Comparison of ENCODE assay signal across 17 cellular contexts in genomic region chr4:123166023-123166422, GRCh38.
DNase-seq lines count a peak whose midpoint lies in the region; ATAC-seq, FAIRE-seq and TF ChIP-seq lines count a peak whose summit lies in the region.
"Had no signal": no experiment of that assay in that cellular context is flagged by ENCODE, and none has a peak within 500 bp of the region (broad histone marks: within the 10 kb centered on the region; RNA-seq: fewer than 3 reads in every experiment).

No MANE protein-coding gene starts in this region.

- CTCF ChIA-PET in HepG2 (lab: Yijun Ruan, JAX; ENCODE audit: low intra/inter-chr PET ratio, low total read pairs) = no interaction called here
- CTCF ChIA-PET in K562 (lab: Yijun Ruan, JAX; ENCODE audit: low intra/inter-chr PET ratio) = no interaction called here
- CTCF ChIA-PET in naive thymus-derived CD4-positive, alpha-beta T cell (lab: Charles Lee) = interaction anchor here (1.5 kb wide), 1 partner anchor 25 kb away, joined by 3 read pairs; no protein-coding TSS in a partner anchor
- CTCF ChIA-PET in RWPE1 (lab: Yijun Ruan, JAX) = no interaction called here

- intact Hi-C loops in HepG2 (cut with micrococcal nuclease; ENCODE audit: unreplicated experiment) (no loop called here), right lobe of liver (cut with DNase I) (no loop called here), K562 (cut with micrococcal nuclease) (no loop called here)
- intact Hi-C loops in naive thymus-derived CD4-positive, alpha-beta T cell (cut with micrococcal nuclease) = no loop called here

- TF ChIP-seq POLR2A in HepG2 (IDR thresholded peaks at IDR 0.05; ENCODE audit: insufficient read depth in 1 of 2, low read depth in 2 of 2, low read length in 2 of 2) (no peak), right lobe of liver (IDR thresholded peaks at IDR 0.05) (no peak), K562 (conservative IDR thresholded peaks at IDR 0.05) (no peak)

- no peak overlapping the region for H3K4me3 Mint-ChIP-seq in naive thymus-derived CD4-positive, alpha-beta T cell
- H3K4me3 Mint-ChIP-seq: CD8-positive, alpha-beta memory T cell had no signal

- H3K27me3 ChIP-seq in HepG2 (ENCODE audit: control insufficient read depth in 1 of 2, insufficient read depth in 2 of 2, low read length in 2 of 2) (no peaks in the 10 kb centered on the region), right lobe of liver (no peaks in the 10 kb centered on the region), K562 (ENCODE audit: control insufficient read depth in 2 of 2, insufficient read depth in 2 of 2, low read length in 2 of 2) (no peaks in the 10 kb centered on the region), mucosa of stomach (ENCODE audit: control insufficient read depth, insufficient read depth, low read length) (no peaks in the 10 kb centered on the region)
- H3K27me3 ChIP-seq in naive thymus-derived CD4-positive, alpha-beta T cell (ENCODE audit: control insufficient read depth in 2 of 2, insufficient read depth in 2 of 2, low read length in 2 of 2) = no peaks in the 10 kb centered on the region
- H3K27me3 ChIP-seq: BLaER1 had no signal

- no peak overlapping the region for H3K9ac ChIP-seq in HepG2 (ENCODE audit: insufficient read depth, low read depth, low read length)
- H3K9ac ChIP-seq in K562 (ENCODE audit: insufficient read depth in 1 of 2, low read depth in 2 of 2, low read length in 2 of 2) = no peak overlapping the region
- H3K9ac ChIP-seq in mucosa of stomach (ENCODE audit: low read length) = peak overlapping the region; percentile 37
- H3K9ac ChIP-seq: BLaER1, GM23248 had no signal

- no peaks in the 10 kb centered on the region for H3K9me3 ChIP-seq in HepG2 (ENCODE audit: low read length)
- no peaks in the 10 kb centered on the region for H3K9me3 ChIP-seq in right lobe of liver
- no peaks in the 10 kb centered on the region for H3K9me3 ChIP-seq in K562 (replicated peaks; ENCODE audit: control insufficient read depth, insufficient read depth, low read depth, low read length)
- H3K9me3 ChIP-seq in mucosa of stomach (ENCODE audit: control insufficient read depth, low read length) = no peaks in the 10 kb centered on the region
- no peaks in the 10 kb centered on the region for H3K9me3 ChIP-seq in naive thymus-derived CD4-positive, alpha-beta T cell (ENCODE audit: control insufficient read depth in 2 of 3, low read length in 3 of 3)
- H3K9me3 ChIP-seq: BLaER1, Caco-2 had no signal

- H4K20me1 ChIP-seq in HepG2 (ENCODE audit: insufficient read depth, low read length) (no peaks in the 10 kb centered on the region), K562 (replicated peaks; ENCODE audit: control insufficient read depth, insufficient read depth, low read length) (no peaks in the 10 kb centered on the region)
- H4K20me1 ChIP-seq: BLaER1 had no signal

- TF ChIP-seq EP300 in HepG2 (IDR thresholded peaks at IDR 0.05; ENCODE audit: low read depth in 2 of 2, low read length in 2 of 2) (no peak), HepG2 (CRISPR knock-in tag; IDR thresholded peaks at IDR 0.05; ENCODE audit: borderline replicate concordance) (no peak), K562 (IDR thresholded peaks at IDR 0.05; ENCODE audit: low read length) (peak; percentile 35; the same call in 1 of the 2 replicates)

- H3K9me1 ChIP-seq in K562 (ENCODE audit: control insufficient read depth, insufficient read depth, low read length) = no peaks in the 10 kb centered on the region

- no peaks in the 10 kb centered on the region for H3K9me3 Mint-ChIP-seq in naive thymus-derived CD4-positive, alpha-beta T cell
- H3K9me3 Mint-ChIP-seq: CD8-positive, alpha-beta memory T cell had no signal

- TF ChIP-seq RAD21 in HepG2 (CRISPR knock-in tag; IDR thresholded peaks at IDR 0.05) (no peak), K562 (CRISPR knock-in tag; conservative IDR thresholded peaks at IDR 0.05 in 1 of 2, IDR thresholded peaks at IDR 0.05 in 1 of 2) (no peak)

- no peak overlapping the region for H3K4me3 ChIP-seq in HepG2 (replicated peaks in 1 of 3; ENCODE audit: insufficient read depth in 1 of 3, low read depth in 2 of 3, low read length in 3 of 3)
- no peak overlapping the region for H3K4me3 ChIP-seq in right lobe of liver
- H3K4me3 ChIP-seq in K562 = no peak overlapping the region
- H3K4me3 ChIP-seq in mucosa of stomach (ENCODE audit: low read length) = peak overlapping the region; percentile 28
- H3K4me3 ChIP-seq in naive thymus-derived CD4-positive, alpha-beta T cell (ENCODE audit: low read length) = no peak overlapping the region
- H3K4me3 ChIP-seq: BLaER1, GM23248 had no signal

- WGBS in HepG2 (ENCODE audit: low lambda C conversion rate) = 91% methylated on average over 3 of the region's 3 CpGs
- WGBS in right lobe of liver (ENCODE audit: insufficient coverage, low coverage, low lambda C conversion rate, missing lambda C conversion rate) = 79% methylated on average over 3 of the region's 3 CpGs
- WGBS in K562 (ENCODE audit: insufficient coverage, low coverage, missing lambda C conversion rate) = 32% methylated on average over 3 of the region's 3 CpGs

- H3K27me3 Mint-ChIP-seq in naive thymus-derived CD4-positive, alpha-beta T cell = no peaks in the 10 kb centered on the region
- H3K27me3 Mint-ChIP-seq: CD8-positive, alpha-beta memory T cell had no signal

- H3K4me2 ChIP-seq in HepG2 (ENCODE audit: low read depth, low read length) = no peak overlapping the region
- no peak overlapping the region for H3K4me2 ChIP-seq in K562 (ENCODE audit: insufficient read depth, low read length)
- H3K4me2 ChIP-seq: BLaER1 had no signal

- no peaks in the 10 kb centered on the region for H3K36me3 ChIP-seq in HepG2 (replicated peaks in 1 of 2; ENCODE audit: control insufficient read depth in 1 of 2, insufficient read depth in 2 of 2, low read length in 2 of 2)
- H3K36me3 ChIP-seq in right lobe of liver = no peaks in the 10 kb centered on the region
- no peaks in the 10 kb centered on the region for H3K36me3 ChIP-seq in K562 (ENCODE audit: control insufficient read depth, insufficient read depth, low read length)
- no peaks in the 10 kb centered on the region for H3K36me3 ChIP-seq in mucosa of stomach (ENCODE audit: control insufficient read depth, insufficient read depth, low read length)
- H3K36me3 ChIP-seq in naive thymus-derived CD4-positive, alpha-beta T cell (ENCODE audit: control insufficient read depth in 2 of 3, insufficient read depth in 3 of 3, low read length in 3 of 3) = no peaks in the 10 kb centered on the region
- H3K36me3 ChIP-seq: BLaER1 had no signal

- peaks cover 0 to 2% (median 0%) of the 10 kb centered on the region in 7 donors for H3K4me1 Mint-ChIP-seq in naive thymus-derived CD4-positive, alpha-beta T cell
- H3K4me1 Mint-ChIP-seq: CD8-positive, alpha-beta memory T cell had no signal

- in situ Hi-C loops in HepG2 (cut with HindIII; ENCODE audit: extremely low pct_ligation_motif_present, low pct_unique_long_range_greater_than_20kb) (no loop called here), K562 (cut with MboI) (no loop called here)

- H3K27ac Mint-ChIP-seq in naive thymus-derived CD4-positive, alpha-beta T cell = no peak overlapping the region
- H3K27ac Mint-ChIP-seq: CD8-positive, alpha-beta memory T cell had no signal

- H3K4me1 ChIP-seq in HepG2 (ENCODE audit: insufficient read depth, low read length) (peaks cover 11% of the 10 kb centered on the region), right lobe of liver (no peaks in the 10 kb centered on the region), K562 (replicated peaks in 1 of 2; ENCODE audit: control insufficient read depth in 2 of 2, insufficient read depth in 2 of 2, low read length in 2 of 2) (no peaks in the 10 kb centered on the region; a peak in 1 of 5 replicates), mucosa of stomach (ENCODE audit: control insufficient read depth, insufficient read depth, low read length) (peaks cover 7% of the 10 kb centered on the region)
- no peaks in the 10 kb centered on the region for H3K4me1 ChIP-seq in naive thymus-derived CD4-positive, alpha-beta T cell (ENCODE audit: control insufficient read depth in 2 of 2, insufficient read depth in 2 of 2, low read length in 2 of 2)
- H3K4me1 ChIP-seq: BLaER1, Caco-2 had no signal

- peak; percentile 4 for DNase-seq in HepG2 (ENCODE audit: low spot score)
- no peak for DNase-seq in right lobe of liver
- peak; percentile 24 for DNase-seq in OCI-M1 (lab: John Stamatoyannopoulos, UW)
- peak in 1 of 4 experiments; percentile 32 for DNase-seq in K562 (ENCODE audit: extremely low read depth in 1 of 4, low spot score in 3 of 4)
- no peak for DNase-seq in occipital lobe (lab: John Stamatoyannopoulos, UW)
- no peak for DNase-seq in naive thymus-derived CD4-positive, alpha-beta T cell
- DNase-seq in RWPE1 (ENCODE audit: low spot score) = no peak
- DNase-seq: 8988T; AML-193; Caco-2; CD8-positive, alpha-beta memory T cell; DMS53; GM23248 had no signal

- H3K36me3 Mint-ChIP-seq in naive thymus-derived CD4-positive, alpha-beta T cell = peaks cover 0 to 20% (median 5%) of the 10 kb centered on the region in 5 donors

- no peak overlapping the region for H3K27ac ChIP-seq in HepG2 (ENCODE audit: extremely low read length, insufficient read depth, low read length)
- no peak overlapping the region for H3K27ac ChIP-seq in right lobe of liver
- no peak overlapping the region for H3K27ac ChIP-seq in K562 (ENCODE audit: extremely low read depth, low read depth, low read length)
- H3K27ac ChIP-seq in naive thymus-derived CD4-positive, alpha-beta T cell (ENCODE audit: low read depth, low read length) = no peak overlapping the region
- H3K27ac ChIP-seq in RWPE1 = no peak overlapping the region
- H3K27ac ChIP-seq: BLaER1, GM23248 had no signal

- no peak overlapping the region for H2AFZ ChIP-seq in HepG2 (ENCODE audit: low read length)
- H2AFZ ChIP-seq in K562 (ENCODE audit: low read depth, low read length) = no peak overlapping the region
- H2AFZ ChIP-seq: GM23248 had no signal

- no peaks in the 10 kb centered on the region for H3K79me2 ChIP-seq in HepG2 (ENCODE audit: insufficient read depth, low read length)
- H3K79me2 ChIP-seq in K562 (ENCODE audit: control insufficient read depth, insufficient read depth, low read length) = no peaks in the 10 kb centered on the region

- FAIRE-seq in HepG2 (lab: Jason Lieb, UNC) = no peak
- FAIRE-seq in K562 (lab: Jason Lieb, UNC) = peak; percentile 83
- FAIRE-seq: H54 had no signal

- no peak for ATAC-seq in HepG2
- no peak for ATAC-seq in right lobe of liver
- ATAC-seq in K562 = peak; percentile 27; the same call in 1 of the 3 replicates
- no peak for ATAC-seq in naive thymus-derived CD4-positive, alpha-beta T cell
- ATAC-seq: HCT116 had no signal

- POLR2A ChIA-PET in HepG2 (lab: Yijun Ruan, JAX) = no interaction called here
- POLR2A ChIA-PET in K562 (lab: Yijun Ruan, JAX) = interaction anchor here (0.5 kb wide), 1 partner anchor 803 kb away, joined by 3 read pairs; no protein-coding TSS in a partner anchor
- POLR2A ChIA-PET in naive thymus-derived CD4-positive, alpha-beta T cell (lab: Charles Lee) = no interaction called here
- POLR2A ChIA-PET in RWPE1 (lab: Yijun Ruan, JAX; ENCODE audit: low non-redundant PET) = no interaction called here

- BruUV-seq in HepG2 (replicated peaks; lab: Mats Ljungman, UMichigan) (no TSS peak), K562 (replicated peaks; lab: Mats Ljungman, UMichigan) (no TSS peak)

- TF ChIP-seq CTCF in HepG2 (CRISPR knock-in tag; IDR thresholded peaks at IDR 0.05) (no peak), right lobe of liver (IDR thresholded peaks at IDR 0.05) (no peak), K562 (IDR thresholded peaks at IDR 0.05 in 2 of 3, conservative IDR thresholded peaks at IDR 0.05 in 1 of 3; ENCODE audit: insufficient read depth in 2 of 3, low read depth in 1 of 3, low read length in 3 of 3) (no peak), RWPE1 (conservative IDR thresholded peaks at IDR 0.05; ENCODE audit: low read depth) (no peak)

Comparison
In these comparisons a context has a peak if more than half of its experiments do, and no peak if none do; other contexts are left out.
1. DNase-seq: peak in HepG2 (single experiment) and OCI-M1 (single experiment); none in right lobe of liver (0 of 3), occipital lobe (single experiment), naive thymus-derived CD4-positive, alpha-beta T cell (0 of 9) and RWPE1 (single experiment).
2. Of the 241 proteins assayed by ChIP-seq in both HepG2 and K562: peak only in HepG2: none; only in K562: CREM, DPF2, EP300, MEIS2, NCOR1 and TRIM24; in both: none; in neither: 233; mixed calls (peak in some experiments, not most) for 2.